Comparison of ENCODE assay signal across 13 cellular contexts in genomic region chr2:216194013-216194412, GRCh38.
DNase-seq lines count a peak whose midpoint lies in the region; ATAC-seq and FAIRE-seq lines count a peak whose summit lies in the region.
"Had no signal": no experiment of that assay in that cellular context is flagged by ENCODE, and none has a peak within 500 bp of the region (broad histone marks: within the 10 kb centered on the region; RNA-seq: fewer than 3 reads in every experiment).

No MANE protein-coding gene starts in this region.

- peak in 1 of 2 donors; percentile 39 for ATAC-seq in natural killer cell treated with Interleukin-12 subunit alpha and Interleukin-12 subunit beta and Interleukin-15 and Interleukin-18, amount 100 ng/mL, for 72 hours
- ATAC-seq in HG02884 (IDR thresholded peaks at IDR 0.05; ENCODE audit: unreplicated experiment) (no peak), GM19467 (IDR thresholded peaks at IDR 0.05; ENCODE audit: unreplicated experiment) (no peak)

- H3K9me3 Mint-ChIP-seq in activated CD4-positive, alpha-beta T cell treated with anti-CD3 and anti-CD28 coated beads, Interleukin-2, amount 10 ng/mL, durations not matched to agents 24 days and 14 days = peaks cover 9% of the 10 kb centered on the region
- H3K9me3 Mint-ChIP-seq in activated T-helper 1 cell treated with anti-CD3 and anti-CD28 coated beads, Interleukin-12 subunit alpha, Interleukin-12 subunit beta, Interleukin-2, Interleukin-4 antibody, amounts not matched to agents 30 ng/mL and 10 ng/mL and 1 ng/mL, durations not matched to agents 14 hours and 24 hours and 36 hours = no peaks in the 10 kb centered on the region
- no peaks in the 10 kb centered on the region for H3K9me3 Mint-ChIP-seq in natural killer cell treated with Interleukin-12 subunit alpha and Interleukin-12 subunit beta and Interleukin-15 and Interleukin-18, amount 100 ng/mL, for 72 hours

- H3K4me1 Mint-ChIP-seq in activated CD4-positive, alpha-beta T cell treated with anti-CD3 and anti-CD28 coated beads, Interleukin-2, amount 10 ng/mL, durations not matched to agents 24 days and 14 days = peaks cover 45% of the 10 kb centered on the region
- H3K4me1 Mint-ChIP-seq in activated T-helper 1 cell treated with anti-CD3 and anti-CD28 coated beads, Interleukin-12 subunit alpha, Interleukin-12 subunit beta, Interleukin-2, Interleukin-4 antibody, amounts not matched to agents 30 ng/mL and 10 ng/mL and 1 ng/mL, durations not matched to agents 14 hours and 24 hours and 36 hours (ENCODE audit: low read depth) = peaks cover 67% of the 10 kb centered on the region
- H3K4me1 Mint-ChIP-seq in natural killer cell treated with Interleukin-12 subunit alpha and Interleukin-12 subunit beta and Interleukin-15 and Interleukin-18, amount 100 ng/mL, for 72 hours (ENCODE audit: low read depth in 2 of 2) = peaks cover 35 to 47% of the 10 kb centered on the region in 2 donors

- peak; percentile 35 for FAIRE-seq in GM19239 (lab: Jason Lieb, UNC)

- H3K4me3 Mint-ChIP-seq in activated CD4-positive, alpha-beta T cell treated with anti-CD3 and anti-CD28 coated beads, Interleukin-2, amount 10 ng/mL, durations not matched to agents 24 days and 14 days = peak overlapping the region; percentile 39
- peak overlapping the region; percentile 66 for H3K4me3 Mint-ChIP-seq in activated T-helper 1 cell treated with anti-CD3 and anti-CD28 coated beads, Interleukin-12 subunit alpha, Interleukin-12 subunit beta, Interleukin-2, Interleukin-4 antibody, amounts not matched to agents 30 ng/mL and 10 ng/mL and 1 ng/mL, durations not matched to agents 14 hours and 24 hours and 36 hours
- H3K4me3 Mint-ChIP-seq in natural killer cell treated with Interleukin-12 subunit alpha and Interleukin-12 subunit beta and Interleukin-15 and Interleukin-18, amount 100 ng/mL, for 72 hours = peak overlapping the region; percentile 59

- intact Hi-C loops in activated CD4-positive, alpha-beta T cell treated with anti-CD3 and anti-CD28 coated beads, Interleukin-2, amount 10 ng/mL, durations not matched to agents 24 days and 14 days (cut with micrococcal nuclease) = loop anchor here (5.0 kb wide), 1 partner anchor 52 kb away; no protein-coding TSS in a partner anchor
- intact Hi-C loops in activated T-helper 1 cell treated with anti-CD3 and anti-CD28 coated beads, Interleukin-12 subunit alpha, Interleukin-12 subunit beta, Interleukin-2, Interleukin-4 antibody, amounts not matched to agents 30 ng/mL and 10 ng/mL and 1 ng/mL, durations not matched to agents 14 hours and 24 hours and 36 hours (cut with micrococcal nuclease) = loop anchor here (2.0 kb wide), 2 partner anchors 29 to 79 kb away; no protein-coding TSS in a partner anchor

- peaks cover 75% of the 10 kb centered on the region for H3K36me3 Mint-ChIP-seq in activated CD4-positive, alpha-beta T cell treated with anti-CD3 and anti-CD28 coated beads, Interleukin-2, amount 10 ng/mL, durations not matched to agents 24 days and 14 days (ENCODE audit: low read depth)
- peaks cover 68% of the 10 kb centered on the region for H3K36me3 Mint-ChIP-seq in activated T-helper 1 cell treated with anti-CD3 and anti-CD28 coated beads, Interleukin-12 subunit alpha, Interleukin-12 subunit beta, Interleukin-2, Interleukin-4 antibody, amounts not matched to agents 30 ng/mL and 10 ng/mL and 1 ng/mL, durations not matched to agents 14 hours and 24 hours and 36 hours (ENCODE audit: low read depth)
- peaks cover 56% of the 10 kb centered on the region for H3K36me3 Mint-ChIP-seq in natural killer cell treated with Interleukin-12 subunit alpha and Interleukin-12 subunit beta and Interleukin-15 and Interleukin-18, amount 100 ng/mL, for 72 hours

- H3K27me3 Mint-ChIP-seq in activated CD4-positive, alpha-beta T cell treated with anti-CD3 and anti-CD28 coated beads, Interleukin-2, amount 10 ng/mL, durations not matched to agents 24 days and 14 days = no peaks in the 10 kb centered on the region
- H3K27me3 Mint-ChIP-seq in activated T-helper 1 cell treated with anti-CD3 and anti-CD28 coated beads, Interleukin-12 subunit alpha, Interleukin-12 subunit beta, Interleukin-2, Interleukin-4 antibody, amounts not matched to agents 30 ng/mL and 10 ng/mL and 1 ng/mL, durations not matched to agents 14 hours and 24 hours and 36 hours (ENCODE audit: insufficient read depth) = no peaks in the 10 kb centered on the region
- H3K27me3 Mint-ChIP-seq in natural killer cell treated with Interleukin-12 subunit alpha and Interleukin-12 subunit beta and Interleukin-15 and Interleukin-18, amount 100 ng/mL, for 72 hours = no peaks in the 10 kb centered on the region

- no peak for DNase-seq in activated CD4-positive, alpha-beta T cell treated with anti-CD3 and anti-CD28 coated beads, Interleukin-2, amount 10 ng/mL, durations not matched to agents 24 days and 14 days
- no peak for DNase-seq in activated CD4-positive, alpha-beta T cell treated with anti-CD3 and anti-CD28 coated beads for 1 hour
- no peak for DNase-seq in GM19239 (ENCODE audit: insufficient read length, low spot score)
- DNase-seq in activated T-helper 1 cell treated with anti-CD3 and anti-CD28 coated beads, Interleukin-12 subunit alpha, Interleukin-12 subunit beta, Interleukin-2, Interleukin-4 antibody, amounts not matched to agents 30 ng/mL and 10 ng/mL and 1 ng/mL, durations not matched to agents 14 hours and 24 hours and 36 hours (ENCODE audit: low spot score) = no peak
- DNase-seq in natural killer cell treated with Interleukin-12 subunit alpha and Interleukin-12 subunit beta and Interleukin-15 and Interleukin-18, amount 100 ng/mL, for 72 hours (ENCODE audit: low spot score) = no peak
- DNase-seq in NCI-H1105 treated with DMSO at 0.1 percent for 48 hours (lab: John Stamatoyannopoulos, UW) = no peak
- DNase-seq: central memory CD4-positive, alpha-beta T cell; esophagus squamous epithelium; NCI-H187; stimulated activated CD4-positive, alpha-beta T cell treated with anti-CD3 and anti-CD28 coated beads, Interleukin-12 subunit alpha, Interleukin-12 subunit beta, amount 100 ng/mL, for 4 hours; thyroid gland had no signal

- H3K27ac Mint-ChIP-seq in activated CD4-positive, alpha-beta T cell treated with anti-CD3 and anti-CD28 coated beads, Interleukin-2, amount 10 ng/mL, durations not matched to agents 24 days and 14 days = peak overlapping the region; percentile 91
- H3K27ac Mint-ChIP-seq in activated T-helper 1 cell treated with anti-CD3 and anti-CD28 coated beads, Interleukin-12 subunit alpha, Interleukin-12 subunit beta, Interleukin-2, Interleukin-4 antibody, amounts not matched to agents 30 ng/mL and 10 ng/mL and 1 ng/mL, durations not matched to agents 14 hours and 24 hours and 36 hours = peak overlapping the region; percentile 87
- peak overlapping the region; percentile 72 to 96 for H3K27ac Mint-ChIP-seq in natural killer cell treated with Interleukin-12 subunit alpha and Interleukin-12 subunit beta and Interleukin-15 and Interleukin-18, amount 100 ng/mL, for 72 hours
